Comparison of ENCODE assay signal across 11 cellular contexts in the genomic region with DNA sequence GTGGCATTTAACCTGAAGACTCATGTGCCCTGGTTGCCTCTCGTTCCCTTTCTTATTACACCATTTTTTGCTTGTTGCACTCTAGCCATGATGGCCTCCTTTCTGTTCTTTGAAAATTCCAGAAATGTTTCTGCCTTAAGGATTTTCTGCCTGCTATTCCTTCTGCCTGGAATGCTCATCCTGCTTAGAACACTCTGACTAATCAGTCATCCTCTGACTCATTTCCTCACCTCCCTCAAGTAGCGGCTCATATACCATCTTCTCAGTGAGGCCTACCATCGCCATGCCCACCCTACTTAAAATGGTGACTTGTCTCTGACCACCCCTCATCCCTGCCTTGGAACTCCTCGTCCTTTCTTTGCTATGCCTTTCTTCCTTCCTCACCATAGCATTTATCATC.
A peak's percentile ranks its signal among the peaks of the same experiment; 100 is the strongest.
DNase-seq lines count a peak whose midpoint lies in the region; ATAC-seq lines count a peak whose summit lies in the region.
"Had no signal": no experiment of that assay in that cellular context is flagged by ENCODE, and none has a peak within 500 bp of the region (broad histone marks: within the 10 kb centered on the region; RNA-seq: fewer than 3 reads in every experiment).

No MANE protein-coding gene starts in this region.

- peak overlapping the region; percentile 17 for H3K27ac ChIP-seq in temporal lobe (ENCODE audit: low read depth, low read length)
- H3K27ac ChIP-seq: 22Rv1 had no signal

- H3K4me1 ChIP-seq in adipocyte (ENCODE audit: control insufficient read depth, insufficient read depth, low read length): no peaks in the 10 kb centered on the region

- peak; percentile 30 for DNase-seq in DMS53 (lab: John Stamatoyannopoulos, UW)
- DNase-seq in DMS53 treated with DMSO at 0.1 percent for 48 hours (lab: John Stamatoyannopoulos, UW; ENCODE audit: unreplicated experiment): no peak
- DNase-seq in adipocyte (ENCODE audit: low read depth): peak; percentile 42
- peak; percentile 34 for DNase-seq in foreskin melanocyte
- DNase-seq in KBM-7: no peak
- no peak for DNase-seq in stimulated activated CD4-positive, alpha-beta T cell treated with anti-CD3 and anti-CD28 coated beads, Interleukin-2, amount 100 ng/mL, for 24 hours
- DNase-seq: anterior cingulate cortex, NCI-H2081 had no signal

- in situ Hi-C loops in KBM-7 (cut with MboI; ENCODE audit: low pct_unique_long_range_greater_than_20kb, low sequenced_read_pairs): no loop called here

- H3K9ac ChIP-seq in adipocyte (ENCODE audit: low read length): no peak overlapping the region

- ATAC-seq in GM18858 (IDR thresholded peaks at IDR 0.05; ENCODE audit: unreplicated experiment): no peak

- no peaks in the 10 kb centered on the region for H3K27me3 ChIP-seq in adipocyte (replicated peaks; ENCODE audit: control insufficient read depth, insufficient read depth, low read length)

- H3K36me3 ChIP-seq in adipocyte (ENCODE audit: control insufficient read depth, insufficient read depth, low read length, severe bottlenecking): no peaks in the 10 kb centered on the region

- no peaks in the 10 kb centered on the region for H3K9me3 ChIP-seq in adipocyte (ENCODE audit: control insufficient read depth, low read length)

- no peak overlapping the region for H3K4me3 ChIP-seq in adipocyte (ENCODE audit: low read length)

Comparison
In these comparisons a context has a peak if more than half of its experiments do, and no peak if none do; other contexts are left out.
1. DNase-seq: peak in DMS53 (single experiment), adipocyte (single experiment) and foreskin melanocyte (single experiment); none in DMS53 treated with DMSO at 0.1 percent for 48 hours (single experiment), KBM-7 (single experiment) and stimulated activated CD4-positive, alpha-beta T cell treated with anti-CD3 and anti-CD28 coated beads, Interleukin-2, amount 100 ng/mL, for 24 hours (0 of 2).